25 cellular contexts compared by ENCODE assay signal in the genomic region with DNA sequence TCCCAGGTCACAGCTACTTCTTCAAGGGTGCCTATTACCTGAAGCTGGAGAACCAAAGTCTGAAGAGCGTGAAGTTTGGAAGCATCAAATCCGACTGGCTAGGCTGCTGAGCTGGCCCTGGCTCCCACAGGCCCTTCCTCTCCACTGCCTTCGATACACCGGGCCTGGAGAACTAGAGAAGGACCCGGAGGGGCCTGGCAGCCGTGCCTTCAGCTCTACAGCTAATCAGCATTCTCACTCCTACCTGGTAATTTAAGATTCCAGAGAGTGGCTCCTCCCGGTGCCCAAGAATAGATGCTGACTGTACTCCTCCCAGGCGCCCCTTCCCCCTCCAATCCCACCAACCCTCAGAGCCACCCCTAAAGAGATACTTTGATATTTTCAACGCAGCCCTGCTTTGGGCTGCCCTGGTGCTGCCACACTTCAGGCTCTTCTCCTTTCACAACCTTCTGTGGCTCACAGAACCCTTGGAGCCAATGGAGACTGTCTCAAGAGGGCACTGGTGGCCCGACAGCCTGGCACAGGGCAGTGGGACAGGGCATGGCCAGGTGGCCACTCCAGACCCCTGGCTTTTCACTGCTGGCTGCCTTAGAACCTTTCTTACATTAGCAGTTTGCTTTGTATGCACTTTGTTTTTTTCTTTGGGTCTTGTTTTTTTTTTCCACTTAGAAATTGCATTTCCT. TPM values are rescaled to one million over a fixed set of nuclear protein-coding genes. Genes with fewer than 3 reads are reported as not detected.
DNase-seq lines count a peak whose midpoint lies in the region; ATAC-seq and TF ChIP-seq lines count a peak whose summit lies in the region.
"Had no signal": no experiment of that assay in that cellular context is flagged by ENCODE, and none has a peak within 500 bp of the region (broad histone marks: within the 10 kb centered on the region; RNA-seq: fewer than 3 reads in every experiment).

No MANE protein-coding gene starts in this region.

- CTCF ChIA-PET in A673 (lab: Charles Lee): no interaction called here

- 83 to 94% methylated on average over 6 to 10 of the region's 10 CpGs for WGBS in endodermal cell (ENCODE audit: insufficient coverage in 1 of 2, insufficient read length in 1 of 2), 2 experiments

- TSS peak; percentile 77 for BruUV-seq in A673 (replicated peaks; lab: Mats Ljungman, UMichigan)

- peaks cover 19% of the 10 kb centered on the region for H3K4me1 ChIP-seq in A673 (ENCODE audit: insufficient read depth, low read length, poor library complexity, severe bottlenecking)
- H3K4me1 ChIP-seq in BLaER1: peaks cover 49% of the 10 kb centered on the region
- peaks cover 5% of the 10 kb centered on the region for H3K4me1 ChIP-seq in endodermal cell (ENCODE audit: control insufficient read depth, insufficient read depth, low read length)

- H3K27me3 ChIP-seq in A673 (replicated peaks; ENCODE audit: insufficient read depth, low read depth, low read length, poor library complexity): no peaks in the 10 kb centered on the region
- H3K27me3 ChIP-seq in BLaER1: peaks cover 22% of the 10 kb centered on the region
- H3K27me3 ChIP-seq in endodermal cell (ENCODE audit: control insufficient read depth, insufficient read depth, low read length, poor library complexity, severe bottlenecking): no peaks in the 10 kb centered on the region
- H3K27me3 ChIP-seq: MG63 had no signal

- H3K36me3 ChIP-seq in A673 (ENCODE audit: insufficient read depth, low read length, poor library complexity, severe bottlenecking) (no peaks in the 10 kb centered on the region), BLaER1 (no peaks in the 10 kb centered on the region), endodermal cell (ENCODE audit: control insufficient read depth, insufficient read depth, low read length) (peaks cover 4% of the 10 kb centered on the region)

- POLR2A ChIA-PET in A673 (lab: Charles Lee; ENCODE audit: low non-redundant PET): no interaction called here

- H3K4me3 Mint-ChIP-seq in endodermal cell: no peak overlapping the region
- H3K4me3 Mint-ChIP-seq: CD4-positive, alpha-beta memory T cell; GM23338 had no signal

- peak overlapping the region; percentile 34; the same call in 1 of the 2 replicates for H3K4me2 ChIP-seq in BLaER1
- H3K4me2 ChIP-seq: GM23338 had no signal

- H3K9me3 Mint-ChIP-seq in endodermal cell: no peaks in the 10 kb centered on the region
- H3K9me3 Mint-ChIP-seq: GM23338 had no signal

- intact Hi-C loops in A673 (cut with micrococcal nuclease; ENCODE audit: unreplicated experiment): no loop called here

- peaks cover 15% of the 10 kb centered on the region for H3K4me1 Mint-ChIP-seq in endodermal cell

- TF ChIP-seq CTCF in A673 (conservative IDR thresholded peaks at IDR 0.05; ENCODE audit: low read depth, low read length): no peak
- no peak for TF ChIP-seq CTCF in GM20000 (IDR thresholded peaks at IDR 0.05; ENCODE audit: extremely low read depth, missing control alignments)
- TF ChIP-seq CTCF in endodermal cell (conservative IDR thresholded peaks at IDR 0.05): no peak

- H3K36me3 Mint-ChIP-seq in endodermal cell (ENCODE audit: low read depth): peaks cover 13% of the 10 kb centered on the region
- H3K36me3 Mint-ChIP-seq: CD4-positive, alpha-beta memory T cell had no signal

- H3K9me3 ChIP-seq in A673 (ENCODE audit: low read depth, low read length, poor library complexity, severe bottlenecking) (no peaks in the 10 kb centered on the region), BLaER1 (peaks cover 11% of the 10 kb centered on the region), endodermal cell (ENCODE audit: control insufficient read depth, low read length) (no peaks in the 10 kb centered on the region)
- H3K9me3 ChIP-seq: MG63 had no signal

- H4K20me1 ChIP-seq in BLaER1: no peaks in the 10 kb centered on the region

- peaks cover 6% of the 10 kb centered on the region for H3K27me3 Mint-ChIP-seq in endodermal cell (ENCODE audit: insufficient read depth)

- no peak overlapping the region for H3K27ac Mint-ChIP-seq in endodermal cell
- H3K27ac Mint-ChIP-seq: CD4-positive, alpha-beta memory T cell; GM23338 had no signal

- ATAC-seq in HG02798 (IDR thresholded peaks at IDR 0.05; ENCODE audit: poor library complexity, unreplicated experiment) (no peak), HG02588 (IDR thresholded peaks at IDR 0.05; ENCODE audit: unreplicated experiment) (no peak)
- ATAC-seq: GM23338 had no signal

- H3K9ac ChIP-seq in BLaER1 (no peak overlapping the region), endodermal cell (ENCODE audit: extremely low read depth, low read length, poor library complexity, severe bottlenecking) (no peak overlapping the region)

- no peak for DNase-seq in A673 (ENCODE audit: low spot score)
- DNase-seq in GM20000 (ENCODE audit: low spot score): peak; percentile 6
- DNase-seq in endodermal cell: peak; percentile 31
- DNase-seq in DMS153 treated with DMSO at 0.1 percent for 48 hours (lab: John Stamatoyannopoulos, UW; ENCODE audit: unreplicated experiment): no peak
- no peak for DNase-seq in NCI-H1694 treated with DMSO at 0.1 percent for 48 hours (lab: John Stamatoyannopoulos, UW)
- DNase-seq: ACHN, C1 segment of cervical spinal cord, COR-L47, HCEC 1CT, KBM-7, MG63, NCI-H1105 treated with DMSO at 0.1 percent for 48 hours, NCI-H146, NCI-H2081 treated with DMSO at 0.1 percent for 48 hours, NCI-H2171, NCI-H226, NCI-H510A, SHP77 treated with DMSO at 0.1 percent for 48 hours, T-helper 1 cell had no signal

- H3K4me3 ChIP-seq in A673 (ENCODE audit: low read depth, low read length, poor library complexity, severe bottlenecking) (no peak overlapping the region), BLaER1 (no peak overlapping the region), endodermal cell (ENCODE audit: low read length) (no peak overlapping the region)
- H3K4me3 ChIP-seq: GM23338, MG63 had no signal

- no peak overlapping the region for H3K27ac ChIP-seq in A673 (ENCODE audit: low read depth, low read length, poor library complexity, severe bottlenecking)
- no peak overlapping the region for H3K27ac ChIP-seq in BLaER1
- H3K27ac ChIP-seq in endodermal cell (ENCODE audit: low read depth, low read length): no peak overlapping the region
- H3K27ac ChIP-seq: RWPE1 had no signal

RNA-seq across cellular contexts. Expression of a gene that starts 3.4 kb away (rescaled TPM):
- total RNA-seq in A673 (2021) (8.2 and 11.6 TPM in 2 replicates), endodermal cell (1 to 10 TPM; 6.4 to 6.8 TPM)
- 12.6 TPM for polyA plus RNA-seq in endodermal cell (2013, experiment 1 of 2)
- polyA plus RNA-seq in endodermal cell (2013, experiment 2 of 2): 14.1 TPM
- polyA plus RNA-seq: CD4-positive, alpha-beta memory T cell had no signal

RNA-seq across cellular contexts. Expression of a gene that starts 26.5 kb away (rescaled TPM):
- total RNA-seq in A673 (2021): 36.2 and 48.3 TPM in 2 replicates
- total RNA-seq in endodermal cell: 10 to 100 TPM; 65.0 to 80.4 TPM
- 167 TPM for polyA plus RNA-seq in endodermal cell (2013, experiment 1 of 2)
- 179 TPM for polyA plus RNA-seq in endodermal cell (2013, experiment 2 of 2)
- polyA plus RNA-seq: CD4-positive, alpha-beta memory T cell had no signal

Comparison
In these comparisons a context has a peak if more than half of its experiments do, and no peak if none do; other contexts are left out.
1. DNase-seq: peak in GM20000 (single experiment) and endodermal cell (single experiment); none in A673 (single experiment), DMS153 treated with DMSO at 0.1 percent for 48 hours (single experiment) and NCI-H1694 treated with DMSO at 0.1 percent for 48 hours (single experiment).